Comparison of ENCODE assay signal across 9 cellular contexts in genomic region chr3:33716227-33716626, GRCh38. TPM values are rescaled to one million over a fixed set of nuclear protein-coding genes. Genes with fewer than 3 reads are reported as not detected.
DNase-seq lines count a peak whose midpoint lies in the region; ATAC-seq and TF ChIP-seq lines count a peak whose summit lies in the region.
"Had no signal": no experiment of that assay in that cellular context is flagged by ENCODE, and none has a peak within 500 bp of the region (broad histone marks: within the 10 kb centered on the region; RNA-seq: fewer than 3 reads in every experiment).

No MANE protein-coding gene starts in this region.

- 56 to 57% methylated on average over 7 of the region's 7 CpGs for WGBS in heart right ventricle, 2 donors
- WGBS in tibial nerve, 2 donors, result 42 to 53% methylated on average over 7 of the region's 7 CpGs

- peaks cover 0 to 2% (median 0%) of the 10 kb centered on the region in 9 donors for H3K36me3 ChIP-seq in heart right ventricle
- H3K36me3 ChIP-seq in right atrium auricular region, result no peaks in the 10 kb centered on the region
- H3K36me3 ChIP-seq in tibial nerve, result no peaks in the 10 kb centered on the region

- intact Hi-C loops in heart right ventricle (cut with DNase I), result loop anchor here in 9 of 10 donors (2.0 to 10.0 kb wide), 10 partner anchors 51 to 274 kb away; partner anchors contain the start of genes PDCD6IP (in 2 of the 9) and UBP1 (in 2 of the 9)

- DNase-seq in heart right ventricle (no peak), right atrium auricular region (ENCODE audit: low spot score) (no peak), astrocyte of the spinal cord (ENCODE audit: low read depth, low spot score) (peak; percentile 3), left lobe of liver (ENCODE audit: low spot score) (no peak), NCI-H1048 (lab: John Stamatoyannopoulos, UW) (no peak), tibial nerve (ENCODE audit: low spot score in 2 of 2) (no peak)
- DNase-seq in stimulated activated naive CD4-positive, alpha-beta T cell treated with Interleukin-2 at 50 U/mL for 16 hours (lab: John Stamatoyannopoulos, UW), result no peak
- DNase-seq: NCI-H446 treated with DMSO at 0.1 percent for 48 hours had no signal

- no peak for TF ChIP-seq POLR2A in tibial nerve (IDR thresholded peaks at IDR 0.05)

- in situ Hi-C loops in astrocyte of the spinal cord (cut with HindIII; ENCODE audit: low sequenced_read_pairs), result no loop called here

- H3K9me3 ChIP-seq in heart right ventricle (no peaks in the 10 kb centered on the region), right atrium auricular region (no peaks in the 10 kb centered on the region), tibial nerve (no peaks in the 10 kb centered on the region)

- H3K27me3 ChIP-seq in heart right ventricle (no peaks in the 10 kb centered on the region), right atrium auricular region (no peaks in the 10 kb centered on the region), tibial nerve (no peaks in the 10 kb centered on the region)

- H3K27ac ChIP-seq in heart right ventricle (peak overlapping the region in 1 of 10 donors; percentile 98), right atrium auricular region (no peak overlapping the region), tibial nerve (peak overlapping the region in 2 of 4 donors; percentile 4 to 94)

- H3K4me1 ChIP-seq in heart right ventricle (peaks cover 0 to 30% (median 9%) of the 10 kb centered on the region in 9 donors), right atrium auricular region (peaks cover 0 to 15% of the 10 kb centered on the region in 2 donors), tibial nerve (peaks cover 0 to 20% (median 9%) of the 10 kb centered on the region in 4 donors)

- TF ChIP-seq EP300 in tibial nerve (IDR thresholded peaks at IDR 0.05), result no peak

- TF ChIP-seq CTCF in heart right ventricle (IDR thresholded peaks at IDR 0.05) (no peak), right atrium auricular region (IDR thresholded peaks at IDR 0.05) (no peak), astrocyte of the spinal cord (IDR thresholded peaks at IDR 0.05; ENCODE audit: low read depth, low read length) (no peak), tibial nerve (IDR thresholded peaks at IDR 0.05) (no peak)

- ATAC-seq in heart right ventricle, result no peak
- ATAC-seq in left lobe of liver, result peak; percentile 7
- ATAC-seq in HG03571 (IDR thresholded peaks at IDR 0.05; ENCODE audit: unreplicated experiment), result no peak

- H3K4me3 ChIP-seq in heart right ventricle, result peak overlapping the region in 8 of 10 donors; percentile 73 to 96 (median 91)
- H3K4me3 ChIP-seq in right atrium auricular region, result no peak overlapping the region
- no peak overlapping the region for H3K4me3 ChIP-seq in astrocyte of the spinal cord (ENCODE audit: low read depth, low read length)
- no peak overlapping the region for H3K4me3 ChIP-seq in tibial nerve

RNA-seq across cellular contexts. Expression of gene CLASP2, which starts 1.8 kb away (rescaled TPM):
- total RNA-seq in heart right ventricle (100 to 1,000 TPM in 4 of 10 donors, 10 to 100 TPM in 6; 70.1 to 107 (median 88.7) TPM), right atrium auricular region (10 to 100 TPM; 32.3 to 71.8 TPM), left lobe of liver (16.7 TPM), tibial nerve (100 to 1,000 TPM in 3 of 4 donors, 10 to 100 TPM in 1; 95.1 to 161 (median 106) TPM)
- polyA plus RNA-seq in heart right ventricle, result 10 to 100 TPM in 1 of 2 donors, 1 to 10 TPM in 1; 9.7 to 18.7 TPM

Comparison
In these comparisons a context has a peak if more than half of its experiments do, and no peak if none do; other contexts are left out.
1. H3K4me3 ChIP-seq: peak in heart right ventricle (8 of 10); none in right atrium auricular region (0 of 2), astrocyte of the spinal cord (single experiment) and tibial nerve (0 of 4).